Comparison of ENCODE assay signal across 17 cellular contexts in the genomic region with DNA sequence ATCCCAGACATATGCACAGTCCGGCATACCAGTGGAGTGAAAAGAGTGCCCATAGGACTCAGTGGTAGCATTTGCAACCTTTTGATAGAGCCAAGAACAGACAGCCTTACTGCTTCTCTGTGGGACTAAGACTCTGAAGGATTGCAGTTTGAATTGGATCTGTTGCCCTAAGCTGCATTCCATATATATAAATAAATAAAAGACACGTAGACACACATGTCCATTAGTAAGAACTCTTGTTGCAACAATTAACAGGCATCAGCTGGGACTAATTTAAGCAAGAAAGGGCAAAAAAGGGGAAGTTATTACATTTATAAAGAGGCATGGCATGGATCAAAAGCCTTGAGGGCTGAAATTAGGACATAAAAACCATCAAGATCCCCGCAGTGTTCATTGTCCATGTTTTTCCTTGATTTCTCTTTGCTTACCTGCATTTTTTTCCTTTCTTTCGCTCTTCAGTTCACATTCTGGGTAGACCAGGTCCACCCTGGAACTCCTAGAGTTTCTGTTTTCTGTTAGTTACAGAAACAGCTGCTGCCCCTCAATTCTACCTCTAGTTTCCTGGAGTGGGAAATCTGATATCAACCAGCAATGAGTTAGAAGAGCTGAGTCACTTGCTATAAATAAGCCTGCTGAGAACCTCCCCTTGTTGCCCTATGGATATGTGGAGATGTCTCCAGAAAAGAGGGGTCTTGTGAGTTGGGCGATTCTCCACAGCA.
DNase-seq lines count a peak whose midpoint lies in the region; ATAC-seq and TF ChIP-seq lines count a peak whose summit lies in the region.
"Had no signal": no experiment of that assay in that cellular context is flagged by ENCODE, and none has a peak within 500 bp of the region (broad histone marks: within the 10 kb centered on the region; RNA-seq: fewer than 3 reads in every experiment).

No MANE protein-coding gene starts in this region.

- intact Hi-C loops in transverse colon (cut with DNase I; ENCODE audit: low total_unique reads), result no loop called here

- CTCF ChIA-PET in activated CD4-positive, alpha-beta T cell treated with anti-CD3 and anti-CD28 coated beads, Interleukin-2, amount 10 ng/mL, durations not matched to agents 7 days and 5 days (lab: Charles Lee), result no interaction called here

- ATAC-seq in HG02610 (IDR thresholded peaks at IDR 0.05; ENCODE audit: unreplicated experiment), result no peak
- ATAC-seq: left colon, T-helper 17 cell had no signal

- H3K4me3 ChIP-seq in transverse colon, result no peak overlapping the region
- H3K4me3 ChIP-seq: Peyer's patch had no signal

- H3K36me3 Mint-ChIP-seq in activated CD4-positive, alpha-beta T cell treated with anti-CD3 and anti-CD28 coated beads, Interleukin-2, amount 10 ng/mL, durations not matched to agents 7 days and 5 days (ENCODE audit: low read depth), result no peaks in the 10 kb centered on the region
- H3K36me3 Mint-ChIP-seq: activated naive CD4-positive, alpha-beta T cell treated with anti-CD3 and anti-CD28 coated beads, Interleukin-2, amount 10 ng/mL, durations not matched to agents 7 days and 5 days had no signal

- H3K4me1 Mint-ChIP-seq in activated CD4-positive, alpha-beta T cell treated with anti-CD3 and anti-CD28 coated beads, Interleukin-2, amount 10 ng/mL, durations not matched to agents 7 days and 5 days, result no peaks in the 10 kb centered on the region
- H3K4me1 Mint-ChIP-seq: activated naive CD4-positive, alpha-beta T cell treated with anti-CD3 and anti-CD28 coated beads, Interleukin-2, amount 10 ng/mL, durations not matched to agents 7 days and 5 days; T-helper 17 cell had no signal

- no peak for TF ChIP-seq POLR2A in transverse colon (IDR thresholded peaks at IDR 0.05)

- 44 to 61% methylated on average over 3 to 5 of the region's 5 CpGs for WGBS in transverse colon (ENCODE audit: low coverage in 1 of 2), 2 donors

- H3K4me1 ChIP-seq in transverse colon, result no peaks in the 10 kb centered on the region
- H3K4me1 ChIP-seq: Peyer's patch had no signal

- TF ChIP-seq CTCF in transverse colon (IDR thresholded peaks at IDR 0.05), result no peak

- in situ Hi-C loops in SK-MEL-5 (cut with HindIII; ENCODE audit: low pct_unique_long_range_greater_than_20kb, low sequenced_read_pairs), result no loop called here
- in situ Hi-C loops in transverse colon (cut with MboI; ENCODE audit: low pct_ligation_motif_present in 1 of 4, low pct_unique_long_range_greater_than_20kb in 1 of 4, low sequenced_read_pairs in 3 of 4), result no loop called here

- no peak for TF ChIP-seq EP300 in transverse colon (IDR thresholded peaks at IDR 0.05; ENCODE audit: low read depth)

- no peaks in the 10 kb centered on the region for H3K27me3 Mint-ChIP-seq in activated CD4-positive, alpha-beta T cell treated with anti-CD3 and anti-CD28 coated beads, Interleukin-2, amount 10 ng/mL, durations not matched to agents 7 days and 5 days
- H3K27me3 Mint-ChIP-seq: activated naive CD4-positive, alpha-beta T cell treated with anti-CD3 and anti-CD28 coated beads, Interleukin-2, amount 10 ng/mL, durations not matched to agents 7 days and 5 days; T-helper 17 cell had no signal

- POLR2A ChIA-PET in activated CD4-positive, alpha-beta T cell treated with anti-CD3 and anti-CD28 coated beads, Interleukin-2, amount 10 ng/mL, durations not matched to agents 7 days and 5 days (lab: Charles Lee), result no interaction called here

- H3K27ac Mint-ChIP-seq in activated CD4-positive, alpha-beta T cell treated with anti-CD3 and anti-CD28 coated beads, Interleukin-2, amount 10 ng/mL, durations not matched to agents 7 days and 5 days, result no peak overlapping the region
- H3K27ac Mint-ChIP-seq: activated naive CD4-positive, alpha-beta T cell treated with anti-CD3 and anti-CD28 coated beads, Interleukin-2, amount 10 ng/mL, durations not matched to agents 7 days and 5 days; T-helper 17 cell had no signal

- H3K9me3 Mint-ChIP-seq in activated CD4-positive, alpha-beta T cell treated with anti-CD3 and anti-CD28 coated beads, Interleukin-2, amount 10 ng/mL, durations not matched to agents 7 days and 5 days, result no peaks in the 10 kb centered on the region

- no peak overlapping the region for H3K27ac ChIP-seq in transverse colon
- H3K27ac ChIP-seq: Peyer's patch had no signal

- H3K4me3 Mint-ChIP-seq in activated CD4-positive, alpha-beta T cell treated with anti-CD3 and anti-CD28 coated beads, Interleukin-2, amount 10 ng/mL, durations not matched to agents 7 days and 5 days, result no peak overlapping the region
- H3K4me3 Mint-ChIP-seq: activated naive CD4-positive, alpha-beta T cell treated with anti-CD3 and anti-CD28 coated beads, Interleukin-2, amount 10 ng/mL, durations not matched to agents 7 days and 5 days; T-helper 17 cell had no signal

- no peaks in the 10 kb centered on the region for H3K36me3 ChIP-seq in transverse colon
- H3K36me3 ChIP-seq: Peyer's patch had no signal

- H3K27me3 ChIP-seq in transverse colon, result no peaks in the 10 kb centered on the region
- H3K27me3 ChIP-seq: Peyer's patch had no signal

- H3K9me3 ChIP-seq in transverse colon, result no peaks in the 10 kb centered on the region
- H3K9me3 ChIP-seq: Peyer's patch had no signal

- DNase-seq in A172 (ENCODE audit: low spot score), result peak; percentile 48
- DNase-seq in HT1080 (ENCODE audit: low read depth), result peak; percentile 68
- DNase-seq in SK-MEL-5 (ENCODE audit: low read depth, low spot score), result peak; percentile 81
- DNase-seq in iris pigment epithelial cell (ENCODE audit: low read depth), result peak; percentile 3
- no peak for DNase-seq in transverse colon
- no peak for DNase-seq in activated CD4-positive, alpha-beta T cell treated with anti-CD3 and anti-CD28 coated beads, Interleukin-2, amount 10 ng/mL, durations not matched to agents 7 days and 5 days
- DNase-seq in mucosa of gallbladder (ENCODE audit: low spot score), result no peak
- DNase-seq: activated CD4-positive, alpha-beta T cell treated with anti-CD3 and anti-CD28 coated beads for 1 hour; activated CD8-positive, alpha-beta memory T cell treated with anti-CD3 and anti-CD28 coated beads, Interleukin-2, amount 50 U/mL, for 4 hours; activated naive CD4-positive, alpha-beta T cell treated with anti-CD3 and anti-CD28 coated beads, Interleukin-2, amount 10 ng/mL, durations not matched to agents 7 days and 5 days; effector memory CD4-positive, alpha-beta T cell; left colon; MM.1S; Peyer's patch; stimulated activated CD4-positive, alpha-beta T cell treated with anti-CD3 and anti-CD28 coated beads, Interleukin-1b, Interleukin-23, amount 100 ng/mL, for 48 hours; T-helper 17 cell had no signal

Comparison
In these comparisons a context has a peak if more than half of its experiments do, and no peak if none do; other contexts are left out.
1. DNase-seq: peak in A172 (single experiment), HT1080 (single experiment), SK-MEL-5 (single experiment) and iris pigment epithelial cell (single experiment); none in transverse colon (single experiment), activated CD4-positive, alpha-beta T cell treated with anti-CD3 and anti-CD28 coated beads, Interleukin-2, amount 10 ng/mL, durations not matched to agents 7 days and 5 days (single experiment) and mucosa of gallbladder (single experiment).